8 cellular contexts compared by ENCODE assay signal in the genomic region with DNA sequence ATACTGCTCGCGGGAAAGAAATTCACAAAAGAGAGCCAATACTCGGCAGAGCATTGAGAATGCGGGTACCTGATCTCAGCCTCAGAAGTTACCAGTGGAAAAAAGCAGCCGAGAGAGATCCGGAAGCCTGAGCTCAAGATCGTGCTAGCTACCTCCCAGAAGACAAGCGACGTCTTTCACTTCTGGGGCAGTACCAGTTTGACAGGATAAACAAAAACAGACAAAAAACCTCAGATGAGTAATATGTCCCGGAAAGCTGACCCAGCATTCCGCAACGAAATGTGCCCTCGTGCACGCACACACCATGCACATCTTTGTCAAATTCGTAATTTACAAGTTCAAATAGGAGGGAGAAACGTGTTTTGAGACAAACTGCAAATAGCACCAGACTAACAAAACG.
A peak's percentile ranks its signal among the peaks of the same experiment; 100 is the strongest.
DNase-seq lines count a peak whose midpoint lies in the region; ATAC-seq, FAIRE-seq and TF ChIP-seq lines count a peak whose summit lies in the region.
"Not testable (repeated sequence)": the region's sequence is repeated elsewhere in the genome, so short reads cannot be mapped to it uniquely, and the experiment has no call there.

No MANE protein-coding gene starts in this region.

- not testable (repeated sequence) for H3K4me1 Mint-ChIP-seq in HFFc6 (ENCODE audit: low read depth); activated naive CD8-positive, alpha-beta T cell treated with anti-CD3 and anti-CD28 coated beads, Interleukin-2, amount 50 U/mL, for 24 hours; stimulated activated naive B cell treated with anti-CD40 and anti-IgM and Interleukin-4, amounts not matched to agents 10 μg/mL and 1 μg/mL and 100 μg/mL, for 72 hours

- peak; percentile 21 for ATAC-seq in GM19397 (IDR thresholded peaks at IDR 0.05; ENCODE audit: unreplicated experiment)
- peak; percentile 34 for ATAC-seq in HG03108 (IDR thresholded peaks at IDR 0.05; ENCODE audit: unreplicated experiment)
- ATAC-seq in RWPE2 (ENCODE audit: low read depth), result peak; percentile 4
- peak; percentile 52 for ATAC-seq in activated naive CD8-positive, alpha-beta T cell treated with anti-CD3 and anti-CD28 coated beads, Interleukin-2, amount 50 U/mL, for 24 hours
- ATAC-seq in left lobe of liver, result peak; percentile 5
- ATAC-seq in stimulated activated naive B cell treated with anti-CD40 and anti-IgM and Interleukin-4, amounts not matched to agents 10 μg/mL and 1 μg/mL and 100 μg/mL, for 72 hours (replicated peaks), result peak; percentile 56 to 61

- H3K36me3 ChIP-seq in RWPE2 (ENCODE audit: low read depth), result not testable (repeated sequence)

- peak; percentile 84 for FAIRE-seq in GM12892 (lab: Jason Lieb, UNC)

- H3K9me3 Mint-ChIP-seq in HFFc6; activated naive CD8-positive, alpha-beta T cell treated with anti-CD3 and anti-CD28 coated beads, Interleukin-2, amount 50 U/mL, for 24 hours; stimulated activated naive B cell treated with anti-CD40 and anti-IgM and Interleukin-4, amounts not matched to agents 10 μg/mL and 1 μg/mL and 100 μg/mL, for 72 hours: not testable (repeated sequence)

- H3K9me3 ChIP-seq in RWPE2 (ENCODE audit: severe bottlenecking), result not testable (repeated sequence)

- not testable (repeated sequence) for H3K4me3 ChIP-seq in RWPE2 (ENCODE audit: severe bottlenecking)

- not testable (repeated sequence) for H3K27ac Mint-ChIP-seq in HFFc6; activated naive CD8-positive, alpha-beta T cell treated with anti-CD3 and anti-CD28 coated beads, Interleukin-2, amount 50 U/mL, for 24 hours
- peak overlapping the region; percentile 94 for H3K27ac Mint-ChIP-seq in stimulated activated naive B cell treated with anti-CD40 and anti-IgM and Interleukin-4, amounts not matched to agents 10 μg/mL and 1 μg/mL and 100 μg/mL, for 72 hours

- H3K4me1 ChIP-seq in RWPE2 (ENCODE audit: insufficient read depth, poor library complexity, severe bottlenecking), result not testable (repeated sequence)

- not testable (repeated sequence) for H3K36me3 Mint-ChIP-seq in HFFc6 (ENCODE audit: low read depth); activated naive CD8-positive, alpha-beta T cell treated with anti-CD3 and anti-CD28 coated beads, Interleukin-2, amount 50 U/mL, for 24 hours (ENCODE audit: low read depth); stimulated activated naive B cell treated with anti-CD40 and anti-IgM and Interleukin-4, amounts not matched to agents 10 μg/mL and 1 μg/mL and 100 μg/mL, for 72 hours

- DNase-seq in GM12892 (ENCODE audit: insufficient read length); HFFc6; RWPE2 (ENCODE audit: low spot score); activated naive CD8-positive, alpha-beta T cell treated with anti-CD3 and anti-CD28 coated beads, Interleukin-2, amount 50 U/mL, for 24 hours; left lobe of liver (ENCODE audit: low spot score); stimulated activated naive B cell treated with anti-CD40 and anti-IgM and Interleukin-4, amounts not matched to agents 10 μg/mL and 1 μg/mL and 100 μg/mL, for 72 hours: not testable (repeated sequence)

- H3K27ac ChIP-seq in RWPE2 (ENCODE audit: poor library complexity, severe bottlenecking), result not testable (repeated sequence)

- not testable (repeated sequence) for H3K27me3 Mint-ChIP-seq in HFFc6 (ENCODE audit: insufficient read depth); activated naive CD8-positive, alpha-beta T cell treated with anti-CD3 and anti-CD28 coated beads, Interleukin-2, amount 50 U/mL, for 24 hours; stimulated activated naive B cell treated with anti-CD40 and anti-IgM and Interleukin-4, amounts not matched to agents 10 μg/mL and 1 μg/mL and 100 μg/mL, for 72 hours

- TF ChIP-seq CTCF in HFFc6 (IDR thresholded peaks at IDR 0.05); RWPE2 (IDR thresholded peaks at IDR 0.05; ENCODE audit: poor library complexity, severe bottlenecking): not testable (repeated sequence)

- not testable (repeated sequence) for TF ChIP-seq POLR2A in GM12892 (IDR thresholded peaks at IDR 0.05; ENCODE audit: low read depth, low read length)

- not testable (repeated sequence) for H3K27me3 ChIP-seq in RWPE2 (ENCODE audit: insufficient read depth, poor library complexity, severe bottlenecking)

- peak overlapping the region; percentile 80; the same call in 1 of the 2 replicates for H3K4me3 Mint-ChIP-seq in HFFc6
- not testable (repeated sequence) for H3K4me3 Mint-ChIP-seq in activated naive CD8-positive, alpha-beta T cell treated with anti-CD3 and anti-CD28 coated beads, Interleukin-2, amount 50 U/mL, for 24 hours
- peak overlapping the region in 1 of 2 donors; percentile 84 for H3K4me3 Mint-ChIP-seq in stimulated activated naive B cell treated with anti-CD40 and anti-IgM and Interleukin-4, amounts not matched to agents 10 μg/mL and 1 μg/mL and 100 μg/mL, for 72 hours

Comparison
In these comparisons a context has a peak if more than half of its experiments do, and no peak if none do; other contexts are left out.
1. ATAC-seq: peak in every context shown above with its lines; median percentile 58 in stimulated activated naive B cell treated with anti-CD40 and anti-IgM and Interleukin-4, amounts not matched to agents 10 μg/mL and 1 μg/mL and 100 μg/mL, for 72 hours; 52 in activated naive CD8-positive, alpha-beta T cell treated with anti-CD3 and anti-CD28 coated beads, Interleukin-2, amount 50 U/mL, for 24 hours; 34 in HG03108; 21 in GM19397; 5 in left lobe of liver; 4 in RWPE2.